In genomic region chr3:100244264-100244663, GRCh38 we compare ENCODE assay signal across 6 cellular contexts.
"Had no signal": no experiment of that assay in that cellular context is flagged by ENCODE, and none has a peak within 500 bp of the region (broad histone marks: within the 10 kb centered on the region; RNA-seq: fewer than 3 reads in every experiment).

No MANE protein-coding gene starts in this region.

- DNase-seq: H9, HCEC 1CT, HFFc6, KBM-7 had no signal

- H3K4me2 ChIP-seq: GM23338 had no signal

- H3K27ac ChIP-seq: HL-60 had no signal

- H2AFZ ChIP-seq: GM23338 had no signal

- H3K4me3 ChIP-seq: GM23338 had no signal
